ENCODE assay signal across 8 cellular contexts in genomic region chr7:39565538-39565937, GRCh38. TPM values are rescaled to one million over a fixed set of nuclear protein-coding genes. Genes with fewer than 3 reads are reported as not detected.
DNase-seq lines count a peak whose midpoint lies in the region; FAIRE-seq and TF ChIP-seq lines count a peak whose summit lies in the region.

No MANE protein-coding gene starts in this region.

- H2AK5ac ChIP-seq in H1 (ENCODE audit: low read depth, low read length), result no peak overlapping the region

- H3K9me3 Mint-ChIP-seq in Caco-2 (ENCODE audit: unreplicated experiment), result no peaks in the 10 kb centered on the region
- no peaks in the 10 kb centered on the region for H3K9me3 Mint-ChIP-seq in neural progenitor cell

- peaks cover 0 to 17% of the 10 kb centered on the region in 2 experiments; a peak in 2 of 4 replicates for H3K79me2 ChIP-seq in H1 (ENCODE audit: control insufficient read depth in 1 of 2, insufficient read depth in 2 of 2, low read length in 2 of 2)
- peaks cover 42% of the 10 kb centered on the region for H3K79me2 ChIP-seq in neural progenitor cell (ENCODE audit: low read depth)

- H3K4ac ChIP-seq in H1 (replicated peaks; ENCODE audit: insufficient read length, low read depth, low read length), result no peak overlapping the region

- H3K36me3 ChIP-seq in Caco-2 (ENCODE audit: control insufficient read depth, insufficient read depth, low read length) (no peaks in the 10 kb centered on the region; the same call in 1 of the 2 replicates), H1 (ENCODE audit: control insufficient read depth in 2 of 4, insufficient read depth in 4 of 4, low read length in 3 of 4) (peaks cover 0 to 6% (median 3%) of the 10 kb centered on the region in 4 experiments; a peak in 4 of 8 replicates), neural progenitor cell (no peaks in the 10 kb centered on the region)

- H3K27me3 Mint-ChIP-seq in Caco-2 (ENCODE audit: insufficient read depth, unreplicated experiment), result no peaks in the 10 kb centered on the region
- H3K27me3 Mint-ChIP-seq in neural progenitor cell (ENCODE audit: insufficient read depth, low read depth), result peaks cover 3% of the 10 kb centered on the region

- H2AFZ ChIP-seq in H1 (ENCODE audit: low read length), result peak overlapping the region; percentile 97; the same call in 1 of the 2 replicates
- peak overlapping the region; percentile 97 for H2AFZ ChIP-seq in neural progenitor cell (replicated peaks)

- no peak overlapping the region for H3K14ac ChIP-seq in H1 (ENCODE audit: insufficient read length)

- H2BK5ac ChIP-seq in H1 (ENCODE audit: low read depth, low read length), result no peak overlapping the region

- H3K4me1 Mint-ChIP-seq in Caco-2 (ENCODE audit: low read depth, unreplicated experiment), result peaks cover 5% of the 10 kb centered on the region
- H3K4me1 Mint-ChIP-seq in neural progenitor cell, result peaks cover 20% of the 10 kb centered on the region

- H3K27me3 ChIP-seq in Caco-2 (replicated peaks; ENCODE audit: control insufficient read depth, insufficient read depth, low read length) (no peaks in the 10 kb centered on the region), H1 (replicated peaks in 1 of 4; ENCODE audit: control insufficient read depth in 3 of 4, extremely low read depth in 1 of 4, insufficient read depth in 3 of 4, low read length in 3 of 4) (no peaks in the 10 kb centered on the region), neural progenitor cell (no peaks in the 10 kb centered on the region)

- no peaks in the 10 kb centered on the region for H3K9me3 ChIP-seq in Caco-2
- no peaks in the 10 kb centered on the region for H3K9me3 ChIP-seq in H1 (ENCODE audit: insufficient read depth in 2 of 2, low read depth in 1 of 2, low read length in 1 of 2)
- no peaks in the 10 kb centered on the region for H3K9me3 ChIP-seq in neural progenitor cell (ENCODE audit: low read depth)

- H3K4me3 Mint-ChIP-seq in Caco-2 (ENCODE audit: unreplicated experiment) (peak overlapping the region; percentile 98), neural progenitor cell (peak overlapping the region; percentile 97)

- no peak overlapping the region for H2BK15ac ChIP-seq in H1 (ENCODE audit: low read length)

- TF ChIP-seq CTCF in Caco-2 (IDR thresholded peaks at IDR 0.05; ENCODE audit: insufficient read depth in 1 of 2, low read depth in 1 of 2, low read length in 1 of 2, severe bottlenecking in 1 of 2, unreplicated experiment in 1 of 2), result no peak
- TF ChIP-seq CTCF in H1 (IDR thresholded peaks at IDR 0.05; ENCODE audit: control extremely low read depth in 1 of 3, insufficient read depth in 1 of 3, low read depth in 1 of 3, low read length in 3 of 3), result no peak
- TF ChIP-seq CTCF in neural progenitor cell (IDR thresholded peaks at IDR 0.05), result no peak

- H3F3A ChIP-seq in neural progenitor cell (ENCODE audit: low read depth), result no peaks in the 10 kb centered on the region

- H4K8ac ChIP-seq in H1 (ENCODE audit: extremely low read depth, insufficient read depth, low read length), result no peak overlapping the region

- FAIRE-seq in H1 (lab: Jason Lieb, UNC), result no peak
- no peak for FAIRE-seq in urothelium cell line (lab: Jason Lieb, UNC)

- no peak for DNase-seq in Caco-2
- DNase-seq in NCI-H345 (lab: John Stamatoyannopoulos, UW), result peak; percentile 2
- DNase-seq in H1 (ENCODE audit: low read depth in 1 of 2, low spot score in 2 of 2), result no peak
- no peak for DNase-seq in neural progenitor cell (ENCODE audit: low spot score)
- no peak for DNase-seq in COLO668 (lab: John Stamatoyannopoulos, UW; ENCODE audit: unreplicated experiment)
- no peak for DNase-seq in SW 1271 (lab: John Stamatoyannopoulos, UW)
- no peak for DNase-seq in urothelium cell line (ENCODE audit: low spot score)
- no peak for DNase-seq in activated CD4-positive, alpha-beta T cell treated with anti-CD3 and anti-CD28 coated beads for 1 hour

- H4K20me1 ChIP-seq in H1 (replicated peaks in 1 of 2; ENCODE audit: control insufficient read depth in 1 of 2, insufficient read depth in 2 of 2, low read length in 2 of 2) (no peaks in the 10 kb centered on the region), neural progenitor cell (ENCODE audit: low read depth) (peaks cover 15% of the 10 kb centered on the region)

- CTCF ChIA-PET in Caco-2 (lab: Charles Lee), result no interaction called here
- CTCF ChIA-PET in H1 (lab: Charles Lee; ENCODE audit: partially characterized antibody), result no interaction called here

- H4K91ac ChIP-seq in H1 (replicated peaks; ENCODE audit: insufficient read length, low read length), result no peak overlapping the region

- H2BK20ac ChIP-seq in H1 (ENCODE audit: low read length), result no peak overlapping the region

- TSS peak; percentile 94 for BruUV-seq in Caco-2 (replicated peaks; lab: Mats Ljungman, UMichigan)

- no peak for TF ChIP-seq EP300 in H1 (IDR thresholded peaks at IDR 0.05; ENCODE audit: borderline replicate concordance in 1 of 2, low read depth in 2 of 2, low read length in 2 of 2)

- H3K4me1 ChIP-seq in Caco-2 (0 out of 2 replicates have a peak, but pooled peaks cover 4% of the 10 kb centered on the region), H1 (replicated peaks in 1 of 4; ENCODE audit: control insufficient read depth in 3 of 4, insufficient read depth in 4 of 4, low read length in 3 of 4) (peaks cover 0 to 8% (median 4%) of the 10 kb centered on the region in 4 experiments; a peak in 3 of 7 replicates), neural progenitor cell (peaks cover 15% of the 10 kb centered on the region)

- H3K27ac ChIP-seq in H1 (ENCODE audit: low read depth, low read length) (peak overlapping the region; percentile 70; the same call in 1 of the 2 replicates), neural progenitor cell (no peak overlapping the region)

- no peak overlapping the region for H3K18ac ChIP-seq in H1 (ENCODE audit: extremely low read depth, low read length)

- H2BK120ac ChIP-seq in H1 (replicated peaks; ENCODE audit: low read depth, low read length), result no peak overlapping the region

- H4K5ac ChIP-seq in H1 (ENCODE audit: insufficient read length, low read depth, low read length), result no peak overlapping the region

- POLR2A ChIA-PET in Caco-2 (lab: Charles Lee), result no interaction called here
- POLR2A ChIA-PET in H1 (lab: Charles Lee; ENCODE audit: partially characterized antibody), result interaction anchor here (2.0 kb wide), 1 partner anchor 13 kb away, joined by 17 read pairs; no protein-coding TSS in a partner anchor

- H2BK12ac ChIP-seq in H1 (ENCODE audit: low read depth, low read length), result no peak overlapping the region

- no peak for TF ChIP-seq POLR2A in H1 (IDR thresholded peaks at IDR 0.05; ENCODE audit: control extremely low read depth in 1 of 2, low read depth in 2 of 2, low read length in 2 of 2)

- WGBS in H1 (ENCODE audit: extremely low coverage in 1 of 2, insufficient coverage in 1 of 2, insufficient read length in 1 of 2, insufficient replicate concordance in 2 of 2, low coverage in 1 of 2, low lambda C conversion rate in 2 of 2, missing lambda C conversion rate in 1 of 2), 2 experiments, result 44% methylated on average over 4 of the region's 4 CpGs; no CpG with 5 or more reads in 1 of the 2 experiments

- H3K9ac ChIP-seq in H1 (replicated peaks in 1 of 4; ENCODE audit: extremely low read depth in 1 of 4, low read depth in 3 of 4, low read length in 3 of 4), result peak overlapping the region; percentile 85 to 94 (median 92)
- H3K9ac ChIP-seq in neural progenitor cell, result peak overlapping the region; percentile 81

- no peaks in the 10 kb centered on the region; the same call in 1 of the 2 replicates for H3K79me1 ChIP-seq in H1 (ENCODE audit: low read depth, low read length)

- intact Hi-C loops in Caco-2 (cut with micrococcal nuclease; ENCODE audit: unreplicated experiment), result no loop called here

- no peak overlapping the region for H3K23ac ChIP-seq in H1 (ENCODE audit: insufficient read length)

- TF ChIP-seq RAD21 in H1 (IDR thresholded peaks at IDR 0.05 in 1 of 2, conservative IDR thresholded peaks at IDR 0.05 in 1 of 2; ENCODE audit: low read depth in 2 of 2, low read length in 2 of 2), result no peak

- H3K4me3 ChIP-seq in Caco-2 (ENCODE audit: low read depth, low read length) (peak overlapping the region; percentile 95), H1 (ENCODE audit: extremely low read depth in 1 of 4, insufficient read depth in 2 of 4, low read depth in 3 of 4, low read length in 4 of 4) (peak overlapping the region; percentile 73 to 98 (median 96)), neural progenitor cell (peak overlapping the region; percentile 98)

- no peak overlapping the region for H3K56ac ChIP-seq in H1 (replicated peaks; ENCODE audit: insufficient read length, low read depth, low read length)

- peaks cover 11% of the 10 kb centered on the region for H3K36me3 Mint-ChIP-seq in Caco-2 (ENCODE audit: insufficient read depth, unreplicated experiment)
- peaks cover 3% of the 10 kb centered on the region for H3K36me3 Mint-ChIP-seq in neural progenitor cell

- H3K4me2 ChIP-seq in H1 (ENCODE audit: insufficient read depth in 1 of 2, low read depth in 2 of 2, low read length in 2 of 2) (peak overlapping the region; percentile 88 to 91), neural progenitor cell (peak overlapping the region; percentile 98)

- H3K23me2 ChIP-seq in H1 (ENCODE audit: low read depth, low read length), result peaks cover 11% of the 10 kb centered on the region

- H3K27ac Mint-ChIP-seq in Caco-2 (ENCODE audit: unreplicated experiment) (peak overlapping the region; percentile 96), neural progenitor cell (peak overlapping the region; percentile 92)

RNA-seq across cellular contexts. Expression of gene YAE1, which starts 0.7 kb away (rescaled TPM):
- total RNA-seq in Caco-2 (2022), result 22.4 and 22.7 TPM in 2 replicates
- 30.0 and 38.0 TPM in 2 replicates for total RNA-seq in H1 (2021; fragmentation: NEBNext Ultra II Directional; extraction: Animal tissue kit (Norgen Biotek cat#: 25700))
- 11.7 and 24.1 TPM in 2 replicates for polyA plus RNA-seq in H1 (2011; rRNA removed)
- 34.3 TPM for polyA plus RNA-seq in H1 (2011; cell fraction: cytosol; rRNA removed)
- 4.3 TPM for polyA plus RNA-seq in H1 (2011; cell fraction: nucleus; rRNA removed)
- 26.9 to 44.7 TPM (median 32.2 TPM) in 4 replicates for polyA plus RNA-seq in H1 (2012, experiment 1 of 2)
- polyA plus RNA-seq in H1 (2012, experiment 2 of 2), result 4.9 TPM
- 32.2 TPM for polyA plus RNA-seq in H1 (2013, experiment 1 of 2)
- polyA plus RNA-seq in H1 (2013, experiment 2 of 2), result 32.4 TPM
- polyA minus RNA-seq in H1 (2011; rRNA and poly(A)+ RNA removed), result 11.8 and 13.5 TPM in 2 replicates
- polyA minus RNA-seq in H1 (2011; cell fraction: cytosol; rRNA and poly(A)+ RNA removed), result 20.6 TPM
- 42.7 TPM for polyA minus RNA-seq in H1 (2011; cell fraction: nucleus; rRNA and poly(A)+ RNA removed)
- total RNA-seq in neural progenitor cell (ENCODE audit: low replicate concordance), result 33.6 and 79.3 TPM in 2 replicates

RNA-seq across cellular contexts. Expression of gene RALA, which starts 57.8 kb away (rescaled TPM):
- total RNA-seq in Caco-2 (2022) (41.7 and 43.5 TPM in 2 replicates), neural progenitor cell (ENCODE audit: low replicate concordance) (34.2 and 59.5 TPM in 2 replicates)
- total RNA-seq in H1 (2021; fragmentation: NEBNext Ultra II Directional; extraction: Animal tissue kit (Norgen Biotek cat#: 25700)), result 68.5 and 72.8 TPM in 2 replicates
- 13.2 and 24.1 TPM in 2 replicates for polyA plus RNA-seq in H1 (2011; rRNA removed)
- polyA plus RNA-seq in H1 (2011; cell fraction: cytosol; rRNA removed), result 28.5 TPM
- 8.0 TPM for polyA plus RNA-seq in H1 (2011; cell fraction: nucleus; rRNA removed)
- polyA plus RNA-seq in H1 (2012, experiment 1 of 2), result 36.6 to 59.4 TPM (median 39.1 TPM) in 4 replicates
- 8.6 TPM for polyA plus RNA-seq in H1 (2012, experiment 2 of 2)
- 53.4 TPM for polyA plus RNA-seq in H1 (2013, experiment 1 of 2)
- 56.7 TPM for polyA plus RNA-seq in H1 (2013, experiment 2 of 2)
- 36.5 and 37.2 TPM in 2 replicates for polyA minus RNA-seq in H1 (2011; rRNA and poly(A)+ RNA removed)
- 52.2 TPM for polyA minus RNA-seq in H1 (2011; cell fraction: cytosol; rRNA and poly(A)+ RNA removed)
- polyA minus RNA-seq in H1 (2011; cell fraction: nucleus; rRNA and poly(A)+ RNA removed), result 31.1 TPM
